8 cellular contexts compared by ENCODE assay signal in the genomic region with DNA sequence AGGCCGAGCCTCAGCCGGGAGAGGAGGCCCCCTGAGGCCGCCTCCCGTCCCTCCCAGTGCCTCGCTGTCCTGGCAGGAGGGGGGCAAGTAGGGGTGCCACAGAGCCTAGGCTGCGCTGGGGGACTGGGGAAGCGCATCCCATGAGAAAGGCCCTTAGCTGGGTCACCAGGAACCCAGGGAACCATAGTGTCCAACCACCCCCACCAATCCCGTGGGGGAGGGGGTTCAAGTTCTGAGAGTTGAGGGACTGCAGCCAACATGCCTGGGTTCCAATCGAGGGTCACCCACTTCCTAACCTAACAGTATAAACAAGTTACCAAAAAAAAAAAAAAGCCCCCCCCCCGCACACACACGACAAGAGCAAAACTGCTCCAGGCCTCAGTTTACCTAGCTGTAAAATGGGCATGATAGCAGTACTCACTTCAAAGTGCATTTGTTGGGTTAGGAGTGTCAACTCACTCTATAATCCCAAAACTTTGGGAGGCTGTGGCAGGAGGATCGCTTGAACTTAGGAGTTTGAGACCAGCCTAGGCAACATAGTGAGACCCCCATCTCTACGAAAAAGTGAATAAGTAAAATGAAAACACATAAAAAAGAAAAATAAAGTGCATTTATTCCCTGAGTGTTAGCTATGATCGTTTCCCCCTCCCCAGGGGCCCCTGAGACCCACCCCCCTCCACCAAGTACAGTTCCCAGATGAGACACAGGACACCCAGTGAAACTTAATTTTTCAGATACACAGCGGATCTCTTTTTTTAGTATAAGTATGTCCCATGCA. TPM values are rescaled to one million over a fixed set of nuclear protein-coding genes. Genes with fewer than 3 reads are reported as not detected.
A peak's percentile ranks its signal among the peaks of the same experiment; 100 is the strongest.
DNase-seq lines count a peak whose midpoint lies in the region; ATAC-seq and TF ChIP-seq lines count a peak whose summit lies in the region.

No MANE protein-coding gene starts in this region.

- H3K36me3 Mint-ChIP-seq in Calu3 (ENCODE audit: insufficient read depth, unreplicated experiment), result peaks cover 74% of the 10 kb centered on the region

- H3K4me1 ChIP-seq in RWPE2 (ENCODE audit: insufficient read depth, poor library complexity, severe bottlenecking), result peaks cover 53% of the 10 kb centered on the region
- H3K4me1 ChIP-seq in parathyroid adenoma, result peaks cover 33% of the 10 kb centered on the region

- no peaks in the 10 kb centered on the region for H3K9me3 ChIP-seq in RWPE2 (ENCODE audit: severe bottlenecking)
- H3K9me3 ChIP-seq in parathyroid adenoma (ENCODE audit: control insufficient read depth, low read length), result no peaks in the 10 kb centered on the region

- TF ChIP-seq POLR2A in erythroblast (IDR thresholded peaks at IDR 0.05; ENCODE audit: low read length), result peak; percentile 18

- ATAC-seq in RWPE2 (ENCODE audit: low read depth) (no peak), GM21717 (IDR thresholded peaks at IDR 0.05; ENCODE audit: unreplicated experiment) (no peak), GM19455 (IDR thresholded peaks at IDR 0.05; ENCODE audit: unreplicated experiment) (no peak)

- peak overlapping the region; percentile 97 for H2AFZ ChIP-seq in parathyroid adenoma

- no peaks in the 10 kb centered on the region for H3K27me3 Mint-ChIP-seq in Calu3 (ENCODE audit: unreplicated experiment)

- no peak for DNase-seq in Calu3
- DNase-seq in RWPE2 (ENCODE audit: low spot score), result no peak
- DNase-seq in erythroblast (lab: John Stamatoyannopoulos, UW), result peak; percentile 64 to 80
- no peak for DNase-seq in DMS153 (lab: John Stamatoyannopoulos, UW)
- DNase-seq in CD1c-positive myeloid dendritic cell (ENCODE audit: extremely low spot score), result no peak

- H3K27me3 ChIP-seq in RWPE2 (ENCODE audit: insufficient read depth, poor library complexity, severe bottlenecking) (no peaks in the 10 kb centered on the region), parathyroid adenoma (ENCODE audit: control insufficient read depth, insufficient read depth, low read length) (no peaks in the 10 kb centered on the region)

- H3K79me2 ChIP-seq in parathyroid adenoma, result peaks cover 1% of the 10 kb centered on the region

- H3K4me1 Mint-ChIP-seq in Calu3 (ENCODE audit: low read depth, unreplicated experiment), result peaks cover 31% of the 10 kb centered on the region

- no TSS peak for BruUV-seq in Calu3 (replicated peaks; lab: Mats Ljungman, UMichigan)

- H3K36me3 ChIP-seq in RWPE2 (ENCODE audit: low read depth) (no peaks in the 10 kb centered on the region), parathyroid adenoma (ENCODE audit: control insufficient read depth, insufficient read depth, low read length) (no peaks in the 10 kb centered on the region)

- H3K27ac ChIP-seq in RWPE2 (ENCODE audit: poor library complexity, severe bottlenecking) (peak overlapping the region; percentile 98), parathyroid adenoma (peak overlapping the region; percentile 99)

- CTCF ChIA-PET in Calu3 (lab: Charles Lee), result interaction anchor here (1.9 kb wide), 1 partner anchor 73 kb away, joined by 13 read pairs; a partner anchor contains a TSS

- H3K4me3 ChIP-seq in RWPE2 (ENCODE audit: severe bottlenecking) (peak overlapping the region; percentile 35), parathyroid adenoma (ENCODE audit: low read depth, low read length) (peak overlapping the region; percentile 78)

- no peak overlapping the region for H3K4me3 Mint-ChIP-seq in Calu3 (ENCODE audit: low read depth, unreplicated experiment)

- intact Hi-C loops in Calu3 (cut with micrococcal nuclease; ENCODE audit: unreplicated experiment), result no loop called here

- peak overlapping the region; percentile 97 for H3K27ac Mint-ChIP-seq in Calu3 (ENCODE audit: unreplicated experiment)

- peak overlapping the region; percentile 78 for H3K4me2 ChIP-seq in parathyroid adenoma (ENCODE audit: low read length)

- TF ChIP-seq CTCF in Calu3 (IDR thresholded peaks at IDR 0.05; ENCODE audit: unreplicated experiment) (no peak), RWPE2 (IDR thresholded peaks at IDR 0.05; ENCODE audit: poor library complexity, severe bottlenecking) (peak; percentile 0), parathyroid adenoma (IDR thresholded peaks at IDR 0.05) (no peak)

- H3K9ac ChIP-seq in parathyroid adenoma, result peak overlapping the region; percentile 86

- H3K9me3 Mint-ChIP-seq in Calu3 (ENCODE audit: low read depth, unreplicated experiment), result no peaks in the 10 kb centered on the region

RNA-seq across cellular contexts. Expression of a gene that starts 28.8 kb away (rescaled TPM):
- 1.2 TPM in 1 of 2 replicates, not detected in the other for total RNA-seq in Calu3 (2022)

RNA-seq across cellular contexts. Expression of a gene that starts 52.8 kb away (rescaled TPM):
- 10.7 and 11.5 TPM in 2 replicates for total RNA-seq in Calu3 (2022)

RNA-seq across cellular contexts. Expression of a gene that starts 57.8 kb away (rescaled TPM):
- total RNA-seq in Calu3 (2022), result 1.0 and 1.5 TPM in 2 replicates

RNA-seq across cellular contexts. Expression of a gene that starts 57.9 kb away (rescaled TPM):
- 37.2 and 41.7 TPM in 2 replicates for total RNA-seq in Calu3 (2022)

Comparison
In these comparisons a context has a peak if more than half of its experiments do, and no peak if none do; other contexts are left out.
1. DNase-seq: peak in erythroblast (2 of 2); none in Calu3 (single experiment), RWPE2 (single experiment), DMS153 (single experiment) and CD1c-positive myeloid dendritic cell (single experiment).